In genomic region chr3:102233881-102234280, GRCh38 we compare ENCODE assay signal across 11 cellular contexts.
DNase-seq lines count a peak whose midpoint lies in the region; ATAC-seq, FAIRE-seq and TF ChIP-seq lines count a peak whose summit lies in the region.
"Had no signal": no experiment of that assay in that cellular context is flagged by ENCODE, and none has a peak within 500 bp of the region (broad histone marks: within the 10 kb centered on the region; RNA-seq: fewer than 3 reads in every experiment).

No MANE protein-coding gene starts in this region.

- no peak for TF ChIP-seq POLR2A in HCT116 (IDR thresholded peaks at IDR 0.05; ENCODE audit: borderline replicate concordance, extremely low read depth, insufficient read depth, insufficient read length)

- POLR2A ChIA-PET in HCT116 (lab: Charles Lee), result no interaction called here

- H3K4me2 ChIP-seq in HCT116 (ENCODE audit: low read length) (no peak overlapping the region), mammary epithelial cell (ENCODE audit: insufficient read depth, low read depth, low read length) (no peak overlapping the region)

- RAD21 ChIA-PET in HCT116 (lab: Charles Lee; ENCODE audit: low non-redundant PET in 1 of 2, low total read pairs in 2 of 2, uncharacterized antibody in 2 of 2, unreplicated experiment in 2 of 2), result interaction anchor here in 1 of 2 experiments (1.0 kb wide), 1 partner anchor 303 kb away, joined by 4 read pairs; no protein-coding TSS in a partner anchor

- CTCF ChIA-PET in HCT116 (lab: Charles Lee) (interaction anchor here (3.2 kb wide), 1 partner anchor 302 kb away, joined by 60 read pairs; no protein-coding TSS in a partner anchor), mammary epithelial cell (lab: Charles Lee; ENCODE audit: low non-redundant PET) (no interaction called here)

- peaks cover 37% of the 10 kb centered on the region for H3K4me1 Mint-ChIP-seq in memory B cell

- peaks cover 3% of the 10 kb centered on the region for H3K27me3 Mint-ChIP-seq in memory B cell

- peak overlapping the region; percentile 31 for H3K4me3 Mint-ChIP-seq in memory B cell
- H3K4me3 Mint-ChIP-seq: activated naive CD8-positive, alpha-beta T cell treated with anti-CD3 and anti-CD28 coated beads, Interleukin-2, amount 10 ng/mL, durations not matched to agents 7 days and 5 days had no signal

- BruUV-seq in HCT116 (replicated peaks; lab: Mats Ljungman, UMichigan), result no TSS peak
- no TSS peak for BruUV-seq in mammary epithelial cell (replicated peaks; lab: Mats Ljungman, UMichigan)

- in situ Hi-C loops in mammary epithelial cell (cut with MboI; ENCODE audit: low sequenced_read_pairs in 2 of 2), result loop anchor here in 1 of 2 donors (5.0 kb wide), 1 partner anchor 303 kb away; no protein-coding TSS in a partner anchor

- no peaks in the 10 kb centered on the region for H3K9me2 ChIP-seq in HCT116 (ENCODE audit: insufficient read depth)

- H3K4me3 ChIP-seq in HCT116 (replicated peaks in 1 of 2; ENCODE audit: low read depth in 1 of 2, low read length in 2 of 2) (no peak overlapping the region), small intestine (ENCODE audit: low read depth in 1 of 2, low read length in 2 of 2) (no peak overlapping the region), mammary epithelial cell (replicated peaks in 1 of 3; ENCODE audit: insufficient read depth in 1 of 3, low read depth in 2 of 3, low read length in 3 of 3) (no peak overlapping the region)

- no peaks in the 10 kb centered on the region for H3K36me3 ChIP-seq in HCT116 (ENCODE audit: control insufficient read depth in 1 of 2, insufficient read depth in 2 of 2, low read length in 2 of 2)
- H3K36me3 ChIP-seq in small intestine (ENCODE audit: control insufficient read depth in 2 of 2, insufficient read depth in 2 of 2, low read length in 2 of 2), result no peaks in the 10 kb centered on the region
- no peaks in the 10 kb centered on the region for H3K36me3 ChIP-seq in mammary epithelial cell (ENCODE audit: insufficient read depth, low read length)

- H2AFZ ChIP-seq in HCT116 (ENCODE audit: low read depth, low read length, poor library complexity, severe bottlenecking) (no peak overlapping the region), mammary epithelial cell (ENCODE audit: low read depth, low read length) (no peak overlapping the region)
- H2AFZ ChIP-seq: parathyroid adenoma had no signal

- H3K36me3 Mint-ChIP-seq in memory B cell, result no peaks in the 10 kb centered on the region
- H3K36me3 Mint-ChIP-seq: activated naive CD8-positive, alpha-beta T cell treated with anti-CD3 and anti-CD28 coated beads, Interleukin-2, amount 10 ng/mL, durations not matched to agents 7 days and 5 days had no signal

- no peak for TF ChIP-seq RAD21 in HCT116 (IDR thresholded peaks at IDR 0.05; ENCODE audit: low read depth)

- TF ChIP-seq CTCF in HCT116 (IDR thresholded peaks at IDR 0.05 in 2 of 3, conservative IDR thresholded peaks at IDR 0.05 in 1 of 3; ENCODE audit: borderline replicate concordance in 1 of 3, insufficient read depth in 1 of 3, low read depth in 2 of 3, low read length in 2 of 3), result no peak
- TF ChIP-seq CTCF in mammary epithelial cell (conservative IDR thresholded peaks at IDR 0.05 in 1 of 2, IDR thresholded peaks at IDR 0.05 in 1 of 2; ENCODE audit: extremely low read depth in 1 of 2, insufficient read depth in 1 of 2, low read depth in 1 of 2, low read length in 2 of 2), result no peak

- H3K27me3 ChIP-seq in HCT116 (ENCODE audit: insufficient read depth, low read length) (no peaks in the 10 kb centered on the region), small intestine (ENCODE audit: control insufficient read depth in 2 of 2, insufficient read depth in 2 of 2, low read length in 2 of 2) (no peaks in the 10 kb centered on the region), mammary epithelial cell (ENCODE audit: insufficient read depth, low read length) (no peaks in the 10 kb centered on the region)

- FAIRE-seq in small intestine (lab: Jason Lieb, UNC), result no peak

- H3K9me3 ChIP-seq in HCT116 (ENCODE audit: control insufficient read depth in 1 of 2, insufficient read depth in 1 of 2, low read depth in 1 of 2, low read length in 2 of 2) (no peaks in the 10 kb centered on the region), small intestine (ENCODE audit: control insufficient read depth, low read depth) (no peaks in the 10 kb centered on the region), mammary epithelial cell (replicated peaks; ENCODE audit: insufficient read depth, low read length) (no peaks in the 10 kb centered on the region)

- no peak overlapping the region for H3K27ac ChIP-seq in HCT116 (ENCODE audit: low read depth, low read length)
- no peak overlapping the region for H3K27ac ChIP-seq in small intestine (ENCODE audit: low read depth in 1 of 2, low read length in 1 of 2)
- no peak overlapping the region for H3K27ac ChIP-seq in mammary epithelial cell (ENCODE audit: insufficient read depth, low read depth, low read length)
- H3K27ac ChIP-seq: parathyroid adenoma had no signal

- intact Hi-C loops in HCT116 (cut with micrococcal nuclease), result loop anchor here (10.0 kb wide), 1 partner anchor 231 kb away; no protein-coding TSS in a partner anchor
- intact Hi-C loops in mammary epithelial cell (cut with micrococcal nuclease), result loop anchor here (10.0 kb wide), 1 partner anchor 121 kb away; no protein-coding TSS in a partner anchor

- H3K9ac ChIP-seq in HCT116 (ENCODE audit: low read length), result no peak overlapping the region
- H3K9ac ChIP-seq in mammary epithelial cell (ENCODE audit: insufficient read depth, low read length), result no peak overlapping the region
- H3K9ac ChIP-seq: parathyroid adenoma had no signal

- dilution Hi-C loops in mammary epithelial cell (cut with HindIII; ENCODE audit: low sequenced_read_pairs), result no loop called here

- H3K27ac Mint-ChIP-seq in memory B cell, result peak overlapping the region; percentile 6
- H3K27ac Mint-ChIP-seq: activated naive CD8-positive, alpha-beta T cell treated with anti-CD3 and anti-CD28 coated beads, Interleukin-2, amount 10 ng/mL, durations not matched to agents 7 days and 5 days had no signal

- H4K20me1 ChIP-seq in HCT116 (ENCODE audit: insufficient read depth) (no peaks in the 10 kb centered on the region), mammary epithelial cell (ENCODE audit: insufficient read depth, low read length) (no peaks in the 10 kb centered on the region)

- H3K4me1 ChIP-seq in HCT116 (ENCODE audit: control insufficient read depth in 1 of 2, insufficient read depth in 2 of 2, low read length in 2 of 2) (peaks cover 0 to 6% of the 10 kb centered on the region in 2 experiments; a peak in 1 of 4 replicates), small intestine (ENCODE audit: control insufficient read depth in 2 of 2, insufficient read depth in 1 of 2, low read depth in 1 of 2, low read length in 1 of 2) (no peaks in the 10 kb centered on the region), mammary epithelial cell (ENCODE audit: insufficient read depth, low read length) (peaks cover 9% of the 10 kb centered on the region)
- H3K4me1 ChIP-seq: parathyroid adenoma had no signal

- ATAC-seq in GM18907 (IDR thresholded peaks at IDR 0.05; ENCODE audit: unreplicated experiment) (peak; percentile 96), HCT116 (no peak), HG03378 (IDR thresholded peaks at IDR 0.05; ENCODE audit: unreplicated experiment) (peak; percentile 98), memory B cell (ENCODE audit: low read depth) (peak; percentile 98)

- H3K9me3 Mint-ChIP-seq in memory B cell, result no peaks in the 10 kb centered on the region
- H3K9me3 Mint-ChIP-seq: activated naive CD8-positive, alpha-beta T cell treated with anti-CD3 and anti-CD28 coated beads, Interleukin-2, amount 10 ng/mL, durations not matched to agents 7 days and 5 days had no signal

- no peaks in the 10 kb centered on the region for H3K79me2 ChIP-seq in HCT116 (ENCODE audit: insufficient read depth, low read length)
- no peaks in the 10 kb centered on the region for H3K79me2 ChIP-seq in mammary epithelial cell (ENCODE audit: insufficient read depth, low read length)
- H3K79me2 ChIP-seq: parathyroid adenoma had no signal

- DNase-seq in HCT116 (ENCODE audit: low read depth, low spot score) (no peak), memory B cell (ENCODE audit: low spot score in 2 of 2) (peak; percentile 16 to 53), small intestine (no peak), mammary epithelial cell (no peak), COR-L47 (lab: John Stamatoyannopoulos, UW) (no peak)
- no peak for DNase-seq in stimulated activated CD4-positive, alpha-beta T cell treated with anti-CD3 and anti-CD28 coated beads, Interleukin-2, amount 100 ng/mL, for 48 hours
- DNase-seq: activated naive CD8-positive, alpha-beta T cell treated with anti-CD3 and anti-CD28 coated beads, Interleukin-2, amount 10 ng/mL, durations not matched to agents 7 days and 5 days; NCI-H774 had no signal

- 61 to 84% (median 74%) methylated on average over 1 of the region's 1 CpG for WGBS in small intestine, 3 donors
- WGBS in mammary epithelial cell (ENCODE audit: low coverage, missing lambda C conversion rate), result 100% methylated on average over 1 of the region's 1 CpG

TF ChIP-seq in HCT116, 20 proteins besides CTCF, POLR2A, EP300 and RAD21:
- TF ChIP-seq ELF1 (IDR thresholded peaks at IDR 0.05; ENCODE audit: borderline replicate concordance, low read depth), result no peak
- peak; percentile 29 for TF ChIP-seq TCF7L2 (IDR thresholded peaks at IDR 0.05; ENCODE audit: borderline replicate concordance, extremely low read depth, insufficient read depth, insufficient read length)

Comparison
In these comparisons a context has a peak if more than half of its experiments do, and no peak if none do; other contexts are left out.
1. DNase-seq: peak in memory B cell (2 of 2); none in HCT116 (single experiment), small intestine (single experiment), mammary epithelial cell (single experiment), COR-L47 (single experiment) and stimulated activated CD4-positive, alpha-beta T cell treated with anti-CD3 and anti-CD28 coated beads, Interleukin-2, amount 100 ng/mL, for 48 hours (0 of 2).